ENCODE assay signal across 3 cellular contexts in genomic region chr1:46365796-46366195, GRCh38. TPM values are rescaled to one million over a fixed set of nuclear protein-coding genes. Genes with fewer than 3 reads are reported as not detected.
A peak's percentile ranks its signal among the peaks of the same experiment; 100 is the strongest.
DNase-seq lines count a peak whose midpoint lies in the region; TF ChIP-seq lines count a peak whose summit lies in the region.
"Not testable (repeated sequence)": the region's sequence is repeated elsewhere in the genome, so short reads cannot be mapped to it uniquely, and the experiment has no call there.

No MANE protein-coding gene starts in this region.

- H3K4me3 ChIP-seq in WERI-Rb-1 (ENCODE audit: low read depth, low read length); trophoblast cell (ENCODE audit: low read depth, low read length): not testable (repeated sequence)

- not testable (repeated sequence) for H2BK5ac ChIP-seq in trophoblast cell (ENCODE audit: low read depth, low read length, poor library complexity)

- not testable (repeated sequence) for H3K4me2 ChIP-seq in trophoblast cell (ENCODE audit: low read length)

- not testable (repeated sequence) for H3K36me3 ChIP-seq in WERI-Rb-1
- peaks cover 13 to 35% of the 10 kb centered on the region in 2 experiments for H3K36me3 ChIP-seq in trophoblast cell (ENCODE audit: control insufficient read depth in 1 of 2, insufficient read depth in 2 of 2, low read length in 2 of 2)

- not testable (repeated sequence) for H3K14ac ChIP-seq in trophoblast cell (ENCODE audit: low read length)

- H2BK120ac ChIP-seq in trophoblast cell (ENCODE audit: insufficient read depth, low read length, poor library complexity): not testable (repeated sequence)

- no CpG with 5 or more reads among the region's 8 CpGs for WGBS in trophoblast cell (ENCODE audit: extremely low coverage, insufficient coverage, insufficient read length)

- H4K91ac ChIP-seq in trophoblast cell (ENCODE audit: low read depth, low read length): not testable (repeated sequence)

- not testable (repeated sequence) for H4K8ac ChIP-seq in trophoblast cell (ENCODE audit: low read depth, low read length)

- H2AK5ac ChIP-seq in trophoblast cell (ENCODE audit: low read length): not testable (repeated sequence)

- not testable (repeated sequence) for H3K79me1 ChIP-seq in trophoblast cell (ENCODE audit: low read length)

- TF ChIP-seq CTCF in VCaP (conservative IDR thresholded peaks at IDR 0.05); WERI-Rb-1 (IDR thresholded peaks at IDR 0.05; ENCODE audit: low read depth, low read length): not testable (repeated sequence)

- not testable (repeated sequence) for H2AFZ ChIP-seq in trophoblast cell (ENCODE audit: insufficient read depth, low read length, poor library complexity)

- H3K4ac ChIP-seq in trophoblast cell (ENCODE audit: low read depth, low read length): not testable (repeated sequence)

- H3K23ac ChIP-seq in trophoblast cell (ENCODE audit: low read length): not testable (repeated sequence)

- not testable (repeated sequence) for H3K18ac ChIP-seq in trophoblast cell (ENCODE audit: low read length)

- H3K79me2 ChIP-seq in trophoblast cell (ENCODE audit: control insufficient read depth, insufficient read depth, low read length, poor library complexity): not testable (repeated sequence)

- not testable (repeated sequence) for H4K12ac ChIP-seq in trophoblast cell (ENCODE audit: low read depth, low read length)

- DNase-seq in WERI-Rb-1: peak; percentile 41
- DNase-seq in trophoblast cell: peak; percentile 51 to 59

- H2BK12ac ChIP-seq in trophoblast cell (ENCODE audit: low read length): not testable (repeated sequence)

- H3K9me3 ChIP-seq in WERI-Rb-1 (ENCODE audit: severe bottlenecking); trophoblast cell (ENCODE audit: insufficient read depth, low read depth, low read length): not testable (repeated sequence)

- H3K27me3 ChIP-seq in WERI-Rb-1 (ENCODE audit: insufficient read depth, low read depth, severe bottlenecking); trophoblast cell (ENCODE audit: insufficient read depth, low read length): not testable (repeated sequence)

- H3K4me1 ChIP-seq in trophoblast cell (ENCODE audit: control insufficient read depth in 1 of 2, insufficient read depth in 2 of 2, low read length in 2 of 2): not testable (repeated sequence)

- H3K27ac ChIP-seq in VCaP: peak overlapping the region; percentile 63; the same call in 1 of the 2 replicates
- H3K27ac ChIP-seq in WERI-Rb-1; trophoblast cell (ENCODE audit: low read depth, low read length): not testable (repeated sequence)

- not testable (repeated sequence) for H3K9ac ChIP-seq in trophoblast cell (ENCODE audit: low read length)

RNA-seq across cellular contexts. Expression of gene NSUN4, which starts 25.2 kb away (rescaled TPM):
- 13.0 and 13.8 TPM in 2 replicates for polyA plus RNA-seq in trophoblast cell (2013)

RNA-seq across cellular contexts. Expression of gene FAAH, which starts 28.3 kb away (rescaled TPM):
- polyA plus RNA-seq in trophoblast cell (2013): 2.6 and 2.7 TPM in 2 replicates
